In the genomic region with DNA sequence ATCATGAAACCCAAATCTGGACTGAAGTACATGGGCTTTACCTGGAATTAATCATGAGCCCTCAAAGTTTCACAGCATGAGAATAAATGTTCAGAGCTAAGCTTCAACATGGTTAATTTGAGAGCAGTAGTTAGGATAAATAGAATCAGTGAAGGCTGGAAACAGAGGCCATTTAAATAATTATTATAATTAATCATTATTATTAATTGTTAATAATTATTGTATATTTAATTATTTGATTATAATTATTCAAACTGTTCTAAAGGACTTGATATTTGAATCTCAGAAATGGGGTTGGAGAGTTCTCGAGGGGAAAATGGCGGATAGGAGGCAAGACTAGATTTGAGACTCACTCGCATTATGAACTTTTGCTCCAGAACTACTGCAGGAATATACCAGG, we compare ENCODE assay signal across 23 cellular contexts.
DNase-seq lines count a peak whose midpoint lies in the region; FAIRE-seq and TF ChIP-seq lines count a peak whose summit lies in the region.
"Had no signal": no experiment of that assay in that cellular context is flagged by ENCODE, and none has a peak within 500 bp of the region (broad histone marks: within the 10 kb centered on the region; RNA-seq: fewer than 3 reads in every experiment).

No MANE protein-coding gene starts in this region.

- TF ChIP-seq CTCF in H9 (conservative IDR thresholded peaks at IDR 0.05) = no peak
- no peak for TF ChIP-seq CTCF in H1 (IDR thresholded peaks at IDR 0.05; ENCODE audit: control extremely low read depth in 1 of 3, insufficient read depth in 1 of 3, low read depth in 1 of 3, low read length in 3 of 3)
- no peak for TF ChIP-seq CTCF in tibial artery (IDR thresholded peaks at IDR 0.05)

- H3K4me1 Mint-ChIP-seq in H9 = no peaks in the 10 kb centered on the region

- H3K79me2 ChIP-seq in H9 (ENCODE audit: insufficient read depth, low read length) (no peaks in the 10 kb centered on the region), H1 (ENCODE audit: control insufficient read depth in 1 of 2, insufficient read depth in 2 of 2, low read length in 2 of 2) (no peaks in the 10 kb centered on the region)

- DNase-seq in H9 = no peak
- no peak for DNase-seq in H1 (ENCODE audit: low read depth in 1 of 2, low spot score in 2 of 2)
- no peak for DNase-seq in tibial artery
- no peak for DNase-seq in H4 (ENCODE audit: low spot score)
- no peak for DNase-seq in COR-L47 (lab: John Stamatoyannopoulos, UW)
- DNase-seq: AML-193; CD4-positive, alpha-beta T cell; CD8-positive, alpha-beta T cell; DMS 273 treated with DMSO at 0.1 percent for 48 hours; DMS153; DMS53; DMS79; DND-41; EL; GDM1 had no signal

- H4K5ac ChIP-seq in H9 (ENCODE audit: insufficient read length, low read depth, low read length) = no peak overlapping the region
- no peak overlapping the region for H4K5ac ChIP-seq in H1 (ENCODE audit: insufficient read length, low read depth, low read length)

- no peak for TF ChIP-seq POLR2A in H1 (IDR thresholded peaks at IDR 0.05; ENCODE audit: control extremely low read depth in 1 of 2, low read depth in 2 of 2, low read length in 2 of 2)

- no peak overlapping the region for H3K56ac ChIP-seq in H9 (ENCODE audit: insufficient read length, low read depth, low read length)
- H3K56ac ChIP-seq in H1 (replicated peaks; ENCODE audit: insufficient read length, low read depth, low read length) = no peak overlapping the region

- H3K27ac Mint-ChIP-seq in H9 = no peak overlapping the region
- H3K27ac Mint-ChIP-seq: B cell; CD4-positive, alpha-beta T cell; CD8-positive, alpha-beta T cell had no signal

- H2BK12ac ChIP-seq in H9 (ENCODE audit: insufficient read length, low read depth, low read length) (no peak overlapping the region), H1 (ENCODE audit: low read depth, low read length) (no peak overlapping the region)

- H3K27ac ChIP-seq in H9 (ENCODE audit: insufficient read length, low read depth, low read length) = no peak overlapping the region
- no peak overlapping the region for H3K27ac ChIP-seq in H1 (ENCODE audit: low read depth, low read length)
- no peak overlapping the region for H3K27ac ChIP-seq in tibial artery
- H3K27ac ChIP-seq: 22Rv1; A549; BLaER1 treated with 17β-estradiol and CSF1 and Interleukin-3, amounts not matched to agents 10 nM and 100 nM; C4-2B had no signal

- H4K20me1 ChIP-seq in H9 (ENCODE audit: control insufficient read depth, insufficient read depth, insufficient read length) (no peaks in the 10 kb centered on the region), H1 (replicated peaks in 1 of 2; ENCODE audit: control insufficient read depth in 1 of 2, insufficient read depth in 2 of 2, low read length in 2 of 2) (no peaks in the 10 kb centered on the region)
- H4K20me1 ChIP-seq: BLaER1 treated with 17β-estradiol and CSF1 and Interleukin-3, amounts not matched to agents 10 nM and 100 nM had no signal

- peak overlapping the region; percentile 15 for H4K8ac ChIP-seq in H9 (replicated peaks; ENCODE audit: insufficient read length, low read depth, low read length)
- H4K8ac ChIP-seq in H1 (ENCODE audit: extremely low read depth, insufficient read depth, low read length) = no peak overlapping the region

- no peaks in the 10 kb centered on the region for H3K27me3 Mint-ChIP-seq in H9 (ENCODE audit: low read depth)
- H3K27me3 Mint-ChIP-seq: B cell had no signal

- no peak overlapping the region for H3K4me3 Mint-ChIP-seq in H9
- H3K4me3 Mint-ChIP-seq: B cell; CD4-positive, alpha-beta T cell; CD8-positive, alpha-beta T cell had no signal

- H3K14ac ChIP-seq in H9 (ENCODE audit: insufficient read depth, low read length) = no peak overlapping the region
- H3K14ac ChIP-seq in H1 (ENCODE audit: insufficient read length) = no peak overlapping the region

- H2BK15ac ChIP-seq in H9 (ENCODE audit: low read depth, low read length) (no peak overlapping the region), H1 (ENCODE audit: low read length) (no peak overlapping the region)

- no peak for TF ChIP-seq RAD21 in H1 (IDR thresholded peaks at IDR 0.05 in 1 of 2, conservative IDR thresholded peaks at IDR 0.05 in 1 of 2; ENCODE audit: low read depth in 2 of 2, low read length in 2 of 2)

- POLR2A ChIA-PET in H1 (lab: Charles Lee; ENCODE audit: partially characterized antibody) = no interaction called here

- H2BK5ac ChIP-seq in H9 (ENCODE audit: insufficient read length, low read length) = no peak overlapping the region
- no peak overlapping the region for H2BK5ac ChIP-seq in H1 (ENCODE audit: low read depth, low read length)

- H3K9ac ChIP-seq in H9 (ENCODE audit: extremely low read depth, insufficient read length, low read length) (no peak overlapping the region), H1 (replicated peaks in 1 of 4; ENCODE audit: extremely low read depth in 1 of 4, low read depth in 3 of 4, low read length in 3 of 4) (no peak overlapping the region)
- H3K9ac ChIP-seq: BLaER1 treated with 17β-estradiol and CSF1 and Interleukin-3, amounts not matched to agents 10 nM and 100 nM had no signal

- H2AFZ ChIP-seq in H9 (ENCODE audit: low read length) (no peak overlapping the region), H1 (ENCODE audit: low read length) (0 out of 2 replicates have a peak overlapping the region, but pooled peaks have one; percentile 71)

- H3K23ac ChIP-seq in H9 (ENCODE audit: insufficient read length, low read depth, low read length) (no peak overlapping the region), H1 (ENCODE audit: insufficient read length) (no peak overlapping the region)

- H2BK120ac ChIP-seq in H9 (ENCODE audit: low read depth, low read length, poor library complexity, severe bottlenecking) (no peak overlapping the region), H1 (replicated peaks; ENCODE audit: low read depth, low read length) (no peak overlapping the region)

- no peak overlapping the region for H2AK5ac ChIP-seq in H9 (ENCODE audit: insufficient read length, low read length)
- no peak overlapping the region for H2AK5ac ChIP-seq in H1 (ENCODE audit: low read depth, low read length)

- no peaks in the 10 kb centered on the region for H3K36me3 ChIP-seq in H1 (ENCODE audit: control insufficient read depth in 2 of 4, insufficient read depth in 4 of 4, low read length in 3 of 4)
- H3K36me3 ChIP-seq in tibial artery = no peaks in the 10 kb centered on the region
- H3K36me3 ChIP-seq: BLaER1 treated with 17β-estradiol and CSF1 and Interleukin-3, amounts not matched to agents 10 nM and 100 nM had no signal

- H3T11ph ChIP-seq in H9 (ENCODE audit: low read length) = no peak overlapping the region

- no peak overlapping the region for H2BK20ac ChIP-seq in H9 (ENCODE audit: low read depth, low read length, poor library complexity, severe bottlenecking)
- no peak overlapping the region for H2BK20ac ChIP-seq in H1 (ENCODE audit: low read length)

- H4K91ac ChIP-seq in H9 (ENCODE audit: insufficient read length, low read depth, low read length) (no peak overlapping the region), H1 (replicated peaks; ENCODE audit: insufficient read length, low read length) (no peak overlapping the region)

- H3K27me3 ChIP-seq in H9 (ENCODE audit: insufficient read depth, low read length) = no peaks in the 10 kb centered on the region
- no peaks in the 10 kb centered on the region for H3K27me3 ChIP-seq in H1 (replicated peaks in 1 of 4; ENCODE audit: control insufficient read depth in 3 of 4, extremely low read depth in 1 of 4, insufficient read depth in 3 of 4, low read length in 3 of 4)
- no peaks in the 10 kb centered on the region for H3K27me3 ChIP-seq in tibial artery
- H3K27me3 ChIP-seq: BLaER1 treated with 17β-estradiol and CSF1 and Interleukin-3, amounts not matched to agents 10 nM and 100 nM had no signal

- H3K79me1 ChIP-seq in H9 (ENCODE audit: insufficient read depth, low read depth, low read length, poor library complexity, severe bottlenecking) (no peaks in the 10 kb centered on the region), H1 (ENCODE audit: low read depth, low read length) (no peaks in the 10 kb centered on the region)

- no peaks in the 10 kb centered on the region for H3K23me2 ChIP-seq in H9 (ENCODE audit: insufficient read length, low read depth, low read length, poor library complexity, severe bottlenecking)
- H3K23me2 ChIP-seq in H1 (ENCODE audit: low read depth, low read length) = no peaks in the 10 kb centered on the region

- H3K4ac ChIP-seq in H9 (ENCODE audit: low read depth, low read length) (no peak overlapping the region), H1 (replicated peaks; ENCODE audit: insufficient read length, low read depth, low read length) (no peak overlapping the region)

- H3K4me1 ChIP-seq in H9 (ENCODE audit: insufficient read depth, low read length) = no peaks in the 10 kb centered on the region
- H3K4me1 ChIP-seq in H1 (replicated peaks in 1 of 4; ENCODE audit: control insufficient read depth in 3 of 4, insufficient read depth in 4 of 4, low read length in 3 of 4) = no peaks in the 10 kb centered on the region
- H3K4me1 ChIP-seq in tibial artery = peaks cover 0 to 5% (median 0%) of the 10 kb centered on the region in 4 donors
- H3K4me1 ChIP-seq: A549 had no signal

- H3K4me3 ChIP-seq in H1 (ENCODE audit: extremely low read depth in 1 of 4, insufficient read depth in 2 of 4, low read depth in 3 of 4, low read length in 4 of 4) (no peak overlapping the region), tibial artery (peak overlapping the region; percentile 41 to 49)
- H3K4me3 ChIP-seq: A549; BLaER1 treated with 17β-estradiol and CSF1 and Interleukin-3, amounts not matched to agents 10 nM and 100 nM; GM12878 had no signal

- intact Hi-C loops in tibial artery (cut with DNase I; ENCODE audit: low total_unique reads) = no loop called here

- CTCF ChIA-PET in H1 (lab: Charles Lee; ENCODE audit: partially characterized antibody) = no interaction called here

- WGBS in H9 (ENCODE audit: extremely low coverage, insufficient read length, low lambda C conversion rate) = no CpG with 5 or more reads among the region's 3 CpGs
- whole genome bisulfite sequencing in H1 (ENCODE audit: extremely low coverage in 1 of 2, insufficient coverage in 1 of 2, insufficient read length in 1 of 2, insufficient replicate concordance in 2 of 2, low coverage in 1 of 2, low lambda C conversion rate in 2 of 2, missing lambda C conversion rate in 1 of 2), 2 experiments = 90% methylated on average over 3 of the region's 3 CpGs; no CpG with 5 or more reads in 1 of the 2 experiments

- no peaks in the 10 kb centered on the region for H3K9me3 ChIP-seq in H9 (ENCODE audit: control insufficient read depth, low read depth, low read length)
- H3K9me3 ChIP-seq in H1 (ENCODE audit: insufficient read depth in 2 of 2, low read depth in 1 of 2, low read length in 1 of 2) = no peaks in the 10 kb centered on the region; a peak in 1 of 4 replicates
- H3K9me3 ChIP-seq in tibial artery = no peaks in the 10 kb centered on the region
- H3K9me3 ChIP-seq: A549; BLaER1 treated with 17β-estradiol and CSF1 and Interleukin-3, amounts not matched to agents 10 nM and 100 nM had no signal

- H3K18ac ChIP-seq in H9 (ENCODE audit: insufficient read length, low read depth, low read length) (no peak overlapping the region), H1 (ENCODE audit: extremely low read depth, low read length) (no peak overlapping the region)

- no peaks in the 10 kb centered on the region for H3K36me3 Mint-ChIP-seq in H9 (ENCODE audit: insufficient read depth in 1 of 3, low read depth in 3 of 3)
- H3K36me3 Mint-ChIP-seq: CD8-positive, alpha-beta T cell had no signal

- TF ChIP-seq EP300 in H1 (IDR thresholded peaks at IDR 0.05; ENCODE audit: borderline replicate concordance in 1 of 2, low read depth in 2 of 2, low read length in 2 of 2) = no peak

- H3K9me3 Mint-ChIP-seq in H9 = no peaks in the 10 kb centered on the region
- H3K9me3 Mint-ChIP-seq: CD4-positive, alpha-beta T cell; CD8-positive, alpha-beta T cell had no signal

- H3K4me2 ChIP-seq in H9 (ENCODE audit: insufficient read depth, insufficient read length, low read length) (no peak overlapping the region), H1 (ENCODE audit: insufficient read depth in 1 of 2, low read depth in 2 of 2, low read length in 2 of 2) (no peak overlapping the region)
- H3K4me2 ChIP-seq: A549; BLaER1 treated with 17β-estradiol and CSF1 and Interleukin-3, amounts not matched to agents 10 nM and 100 nM had no signal

- no peak for FAIRE-seq in H1 (lab: Jason Lieb, UNC)
- FAIRE-seq: A549, GM12878, GM12892, GM18507 had no signal

Comparison
In these comparisons a context has a peak if more than half of its experiments do, and no peak if none do; other contexts are left out.
1. H3K4me3 ChIP-seq: peak in tibial artery (2 of 2); none in H1 (0 of 4).